In genomic region chr13:24063281-24063851, GRCh38 we compare ENCODE assay signal across 11 cellular contexts.
DNase-seq lines count a peak whose midpoint lies in the region; ATAC-seq and TF ChIP-seq lines count a peak whose summit lies in the region.
"Had no signal": no experiment of that assay in that cellular context is flagged by ENCODE, and none has a peak within 500 bp of the region (broad histone marks: within the 10 kb centered on the region; RNA-seq: fewer than 3 reads in every experiment).

No MANE protein-coding gene starts in this region.

- H3K4me1 ChIP-seq in right cardiac atrium (ENCODE audit: control insufficient read depth, insufficient read depth, low read length) (peaks cover 2% of the 10 kb centered on the region), tibial nerve (peaks cover 0 to 17% (median 5%) of the 10 kb centered on the region in 4 donors)
- H3K4me1 ChIP-seq: BE2C had no signal

- H3K36me3 Mint-ChIP-seq in activated naive CD4-positive, alpha-beta T cell treated with anti-CD3 and anti-CD28 coated beads, Interleukin-2, amount 10 ng/mL, durations not matched to agents 7 days and 5 days = no peaks in the 10 kb centered on the region
- no peaks in the 10 kb centered on the region for H3K36me3 Mint-ChIP-seq in activated T-cell treated with anti-CD3 and anti-CD28 coated beads, Interleukin-2, amount 50 U/mL, for 72 hours (ENCODE audit: insufficient read depth in 2 of 2)

- no peaks in the 10 kb centered on the region for H3K9me3 Mint-ChIP-seq in activated naive CD4-positive, alpha-beta T cell treated with anti-CD3 and anti-CD28 coated beads, Interleukin-2, amount 10 ng/mL, durations not matched to agents 7 days and 5 days
- no peaks in the 10 kb centered on the region for H3K9me3 Mint-ChIP-seq in activated T-cell treated with anti-CD3 and anti-CD28 coated beads, Interleukin-2, amount 50 U/mL, for 72 hours
- H3K9me3 Mint-ChIP-seq: effector memory CD8-positive, alpha-beta T cell had no signal

- no peak for TF ChIP-seq CTCF in tibial nerve (IDR thresholded peaks at IDR 0.05)

- peaks cover 12% of the 10 kb centered on the region for H3K27me3 Mint-ChIP-seq in activated naive CD4-positive, alpha-beta T cell treated with anti-CD3 and anti-CD28 coated beads, Interleukin-2, amount 10 ng/mL, durations not matched to agents 7 days and 5 days
- H3K27me3 Mint-ChIP-seq in activated T-cell treated with anti-CD3 and anti-CD28 coated beads, Interleukin-2, amount 50 U/mL, for 72 hours (ENCODE audit: low read depth) = no peaks in the 10 kb centered on the region

- WGBS in right cardiac atrium = 34% methylated on average over 8 of the region's 8 CpGs
- 35 to 40% methylated on average over 8 of the region's 8 CpGs for WGBS in tibial nerve, 2 donors

- H3K27ac Mint-ChIP-seq in activated naive CD4-positive, alpha-beta T cell treated with anti-CD3 and anti-CD28 coated beads, Interleukin-2, amount 10 ng/mL, durations not matched to agents 7 days and 5 days = no peak overlapping the region
- H3K27ac Mint-ChIP-seq in activated T-cell treated with anti-CD3 and anti-CD28 coated beads, Interleukin-2, amount 50 U/mL, for 72 hours = no peak overlapping the region
- H3K27ac Mint-ChIP-seq: effector memory CD8-positive, alpha-beta T cell had no signal

- H3K27ac ChIP-seq in right cardiac atrium (ENCODE audit: low read length) (peak overlapping the region; percentile 83), tibial nerve (peak overlapping the region; percentile 22 to 59 (median 53))

- no peaks in the 10 kb centered on the region for H3K36me3 ChIP-seq in tibial nerve
- H3K36me3 ChIP-seq: BE2C had no signal

- CTCF ChIA-PET in activated naive CD4-positive, alpha-beta T cell treated with anti-CD3 and anti-CD28 coated beads, Interleukin-2, amount 10 ng/mL, durations not matched to agents 7 days and 5 days (lab: Charles Lee) = interaction anchor here (0.6 to 3.0 kb wide), 2 partner anchors 10 to 110 kb away, joined by 3 to 12 read pairs; no protein-coding TSS in a partner anchor

- intact Hi-C loops in right cardiac atrium (cut with DNase I) = no loop called here

- DNase-seq in activated naive CD4-positive, alpha-beta T cell treated with anti-CD3 and anti-CD28 coated beads, Interleukin-2, amount 10 ng/mL, durations not matched to agents 7 days and 5 days = peak; percentile 37
- no peak for DNase-seq in activated naive CD4-positive, alpha-beta T cell (lab: John Stamatoyannopoulos, UW)
- DNase-seq in activated T-cell treated with anti-CD3 and anti-CD28 coated beads, Interleukin-2, amount 50 U/mL, for 72 hours = peak; percentile 3 to 9
- DNase-seq in right cardiac atrium (peak; percentile 44 to 63 (median 51)), tibial nerve (ENCODE audit: low spot score in 2 of 2) (no peak)
- DNase-seq: BE2C; effector memory CD8-positive, alpha-beta T cell; NCI-H774 had no signal

- peak in 1 of 2 donors; percentile 9 for TF ChIP-seq EP300 in tibial nerve (IDR thresholded peaks at IDR 0.05)

- H3K9me3 ChIP-seq in right cardiac atrium (ENCODE audit: control insufficient read depth, low read length) (no peaks in the 10 kb centered on the region), tibial nerve (no peaks in the 10 kb centered on the region)
- H3K9me3 ChIP-seq: BE2C had no signal

- H3K4me1 Mint-ChIP-seq in activated naive CD4-positive, alpha-beta T cell treated with anti-CD3 and anti-CD28 coated beads, Interleukin-2, amount 10 ng/mL, durations not matched to agents 7 days and 5 days = peaks cover 14% of the 10 kb centered on the region
- H3K4me1 Mint-ChIP-seq in activated T-cell treated with anti-CD3 and anti-CD28 coated beads, Interleukin-2, amount 50 U/mL, for 72 hours (ENCODE audit: low read depth) = peaks cover 18% of the 10 kb centered on the region

- no peak for TF ChIP-seq POLR2A in tibial nerve (IDR thresholded peaks at IDR 0.05)

- peak; percentile 18 to 30 for ATAC-seq in activated T-cell treated with anti-CD3 and anti-CD28 coated beads, Interleukin-2, amount 50 U/mL, for 72 hours (replicated peaks in 1 of 2)
- ATAC-seq in right cardiac atrium (peak; percentile 68 to 81), GM21381 (IDR thresholded peaks at IDR 0.05; ENCODE audit: unreplicated experiment) (no peak), GM21717 (IDR thresholded peaks at IDR 0.05; ENCODE audit: unreplicated experiment) (no peak), HG02798 (IDR thresholded peaks at IDR 0.05; ENCODE audit: poor library complexity, unreplicated experiment) (no peak)
- ATAC-seq: effector memory CD8-positive, alpha-beta T cell had no signal

- no peak overlapping the region for H3K4me3 Mint-ChIP-seq in activated naive CD4-positive, alpha-beta T cell treated with anti-CD3 and anti-CD28 coated beads, Interleukin-2, amount 10 ng/mL, durations not matched to agents 7 days and 5 days
- peak overlapping the region; percentile 37 to 66 for H3K4me3 Mint-ChIP-seq in activated T-cell treated with anti-CD3 and anti-CD28 coated beads, Interleukin-2, amount 50 U/mL, for 72 hours
- H3K4me3 Mint-ChIP-seq: effector memory CD8-positive, alpha-beta T cell had no signal

- H3K27me3 ChIP-seq in right cardiac atrium (ENCODE audit: control insufficient read depth, insufficient read depth) (no peaks in the 10 kb centered on the region), tibial nerve (no peaks in the 10 kb centered on the region)
- H3K27me3 ChIP-seq: BE2C had no signal

- no peak overlapping the region for H3K4me3 ChIP-seq in right cardiac atrium (ENCODE audit: low read length)
- H3K4me3 ChIP-seq in tibial nerve = no peak overlapping the region

Comparison
In these comparisons a context has a peak if more than half of its experiments do, and no peak if none do; other contexts are left out.
1. DNase-seq: peak in activated naive CD4-positive, alpha-beta T cell treated with anti-CD3 and anti-CD28 coated beads, Interleukin-2, amount 10 ng/mL, durations not matched to agents 7 days and 5 days (single experiment), activated T-cell treated with anti-CD3 and anti-CD28 coated beads, Interleukin-2, amount 50 U/mL, for 72 hours (2 of 2) and right cardiac atrium (3 of 3); none in activated naive CD4-positive, alpha-beta T cell (0 of 4) and tibial nerve (0 of 2).
2. ATAC-seq: peak in activated T-cell treated with anti-CD3 and anti-CD28 coated beads, Interleukin-2, amount 50 U/mL, for 72 hours (2 of 2) and right cardiac atrium (2 of 2); none in GM21381 (single experiment), GM21717 (single experiment) and HG02798 (single experiment).